In the genomic region with DNA sequence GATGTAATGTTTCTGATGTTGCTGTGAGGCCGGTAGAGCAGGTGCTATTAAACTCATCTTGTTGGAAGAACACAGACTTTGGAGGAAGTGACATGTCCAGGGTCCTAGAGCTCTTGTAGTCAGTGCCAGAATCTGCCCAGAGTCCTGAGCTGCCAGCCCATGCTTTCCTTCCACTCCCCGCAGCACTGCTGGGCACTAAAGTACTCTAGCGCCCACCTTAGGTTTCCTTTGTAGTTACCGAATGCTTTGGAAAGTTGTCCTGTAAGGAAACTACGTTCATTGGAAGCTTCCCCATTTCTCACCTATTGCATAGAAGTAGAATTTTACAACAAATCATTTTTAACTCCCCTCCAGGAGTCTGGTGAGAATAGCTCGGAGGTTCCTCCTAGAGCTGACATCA, we compare ENCODE assay signal across 17 cellular contexts.
"Had no signal": no experiment of that assay in that cellular context is flagged by ENCODE, and none has a peak within 500 bp of the region (broad histone marks: within the 10 kb centered on the region; RNA-seq: fewer than 3 reads in every experiment).

No MANE protein-coding gene starts in this region.

- H3K27ac Mint-ChIP-seq: activated CD8-positive, alpha-beta memory T cell treated with anti-CD3 and anti-CD28 coated beads, Interleukin-2, amount 10 ng/mL, durations not matched to agents 7 days and 5 days; activated T-cell treated with anti-CD3 and anti-CD28 coated beads, Interleukin-2, amount 50 U/mL, for 24 hours; effector memory CD8-positive, alpha-beta T cell; stimulated activated naive CD8-positive, alpha-beta T cell treated with anti-CD3 and anti-CD28 coated beads, Interleukin-15, Interleukin-2, amounts not matched to agents 100 ng/mL and 50 ng/mL, for 24 hours had no signal

- H3K4me3 ChIP-seq: pancreas, suprapubic skin, upper lobe of left lung had no signal

- H3K9me3 ChIP-seq: pancreas, suprapubic skin, upper lobe of left lung had no signal

- DNase-seq: activated CD4-positive, alpha-beta T cell treated with anti-CD3 and anti-CD28 coated beads for 1 hour; activated CD4-positive, alpha-beta T cell treated with anti-CD3 and anti-CD28 coated beads, Interleukin-2, amount 50 U/mL, for 48 hours; activated CD8-positive, alpha-beta memory T cell treated with anti-CD3 and anti-CD28 coated beads, Interleukin-2, amount 10 ng/mL, durations not matched to agents 7 days and 5 days; activated effector memory CD4-positive, alpha-beta T cell treated with Interleukin-2 at 50 U/mL for 16 hours; activated naive CD4-positive, alpha-beta T cell treated with anti-CD3 and anti-CD28 coated beads, Interleukin-2, amount 50 U/mL, for 16 hours; activated T-cell treated with anti-CD3 and anti-CD28 coated beads, Interleukin-2, amount 50 U/mL, for 24 hours; dermis blood vessel endothelial cell; effector memory CD8-positive, alpha-beta T cell; pancreas; T-helper 9 cell; upper lobe of left lung had no signal

- ATAC-seq: activated CD8-positive, alpha-beta memory T cell treated with anti-CD3 and anti-CD28 coated beads, Interleukin-2, amount 10 ng/mL, durations not matched to agents 7 days and 5 days; effector memory CD8-positive, alpha-beta T cell; pancreas; sciatic nerve had no signal

- H3K27me3 Mint-ChIP-seq: activated CD8-positive, alpha-beta memory T cell treated with anti-CD3 and anti-CD28 coated beads, Interleukin-2, amount 10 ng/mL, durations not matched to agents 7 days and 5 days; activated T-cell treated with anti-CD3 and anti-CD28 coated beads, Interleukin-2, amount 50 U/mL, for 24 hours; effector memory CD8-positive, alpha-beta T cell; stimulated activated naive CD8-positive, alpha-beta T cell treated with anti-CD3 and anti-CD28 coated beads, Interleukin-15, Interleukin-2, amounts not matched to agents 100 ng/mL and 50 ng/mL, for 24 hours had no signal

- H3K4me1 Mint-ChIP-seq: activated CD8-positive, alpha-beta memory T cell treated with anti-CD3 and anti-CD28 coated beads, Interleukin-2, amount 10 ng/mL, durations not matched to agents 7 days and 5 days had no signal

- H3K27me3 ChIP-seq: pancreas, suprapubic skin, upper lobe of left lung had no signal

- H3K4me1 ChIP-seq: upper lobe of left lung had no signal

- FAIRE-seq: bronchial epithelial cell, frontal cortex, pancreas had no signal

- H3K27ac ChIP-seq: epithelial cell of prostate, pancreas, suprapubic skin, upper lobe of left lung had no signal

- H3K4me3 Mint-ChIP-seq: activated CD8-positive, alpha-beta memory T cell treated with anti-CD3 and anti-CD28 coated beads, Interleukin-2, amount 10 ng/mL, durations not matched to agents 7 days and 5 days; activated T-cell treated with anti-CD3 and anti-CD28 coated beads, Interleukin-2, amount 50 U/mL, for 24 hours; effector memory CD8-positive, alpha-beta T cell had no signal

- H3K9me3 Mint-ChIP-seq: activated T-cell treated with anti-CD3 and anti-CD28 coated beads, Interleukin-2, amount 50 U/mL, for 24 hours; effector memory CD8-positive, alpha-beta T cell; stimulated activated naive CD8-positive, alpha-beta T cell treated with anti-CD3 and anti-CD28 coated beads, Interleukin-15, Interleukin-2, amounts not matched to agents 100 ng/mL and 50 ng/mL, for 24 hours had no signal
